In genomic region chr9:77935974-77936373, GRCh38 we compare ENCODE assay signal across 21 cellular contexts.
DNase-seq lines count a peak whose midpoint lies in the region; ATAC-seq and TF ChIP-seq lines count a peak whose summit lies in the region.
"Had no signal": no experiment of that assay in that cellular context is flagged by ENCODE, and none has a peak within 500 bp of the region (broad histone marks: within the 10 kb centered on the region; RNA-seq: fewer than 3 reads in every experiment).

No MANE protein-coding gene starts in this region.

- peaks cover 8 to 22% (median 19%) of the 10 kb centered on the region in 3 donors for H3K4me1 Mint-ChIP-seq in naive B cell
- peaks cover 6% of the 10 kb centered on the region for H3K4me1 Mint-ChIP-seq in activated CD4-positive, alpha-beta T cell treated with anti-CD3 and anti-CD28 coated beads, Interleukin-2, amount 10 ng/mL, durations not matched to agents 7 days and 5 days

- peak; percentile 80 to 98 for ATAC-seq in naive B cell (ENCODE audit: low read depth in 2 of 2)
- ATAC-seq: activated T-helper 17 cell treated with anti-CD3 and anti-CD28 coated beads, Interleukin-2, amount 50 U/mL, for 72 hours had no signal

- POLR2A ChIA-PET in activated CD4-positive, alpha-beta T cell treated with anti-CD3 and anti-CD28 coated beads, Interleukin-2, amount 10 ng/mL, durations not matched to agents 7 days and 5 days (lab: Charles Lee) = no interaction called here

- H3K4me3 Mint-ChIP-seq in naive B cell = peak overlapping the region in 5 of 8 donors; percentile 1 to 50 (median 20)
- H3K4me3 Mint-ChIP-seq in activated CD4-positive, alpha-beta T cell treated with anti-CD3 and anti-CD28 coated beads, Interleukin-2, amount 10 ng/mL, durations not matched to agents 7 days and 5 days = no peak overlapping the region
- H3K4me3 Mint-ChIP-seq: activated T-helper 17 cell treated with anti-CD3 and anti-CD28 coated beads, Interleukin-2, amount 50 U/mL, for 72 hours; brain had no signal

- no peak overlapping the region for H3K27ac Mint-ChIP-seq in naive B cell
- no peak overlapping the region for H3K27ac Mint-ChIP-seq in activated CD4-positive, alpha-beta T cell treated with anti-CD3 and anti-CD28 coated beads, Interleukin-2, amount 10 ng/mL, durations not matched to agents 7 days and 5 days
- H3K27ac Mint-ChIP-seq: activated T-helper 17 cell treated with anti-CD3 and anti-CD28 coated beads, Interleukin-2, amount 50 U/mL, for 72 hours; brain had no signal

- peaks cover 0 to 4% (median 0%) of the 10 kb centered on the region in 7 donors for H3K9me3 Mint-ChIP-seq in naive B cell
- no peaks in the 10 kb centered on the region for H3K9me3 Mint-ChIP-seq in activated CD4-positive, alpha-beta T cell treated with anti-CD3 and anti-CD28 coated beads, Interleukin-2, amount 10 ng/mL, durations not matched to agents 7 days and 5 days
- H3K9me3 Mint-ChIP-seq: activated T-helper 17 cell treated with anti-CD3 and anti-CD28 coated beads, Interleukin-2, amount 50 U/mL, for 72 hours; brain had no signal

- H3K36me3 Mint-ChIP-seq in naive B cell = no peaks in the 10 kb centered on the region
- peaks cover 12% of the 10 kb centered on the region for H3K36me3 Mint-ChIP-seq in activated CD4-positive, alpha-beta T cell treated with anti-CD3 and anti-CD28 coated beads, Interleukin-2, amount 10 ng/mL, durations not matched to agents 7 days and 5 days (ENCODE audit: low read depth)

- CTCF ChIA-PET in activated CD4-positive, alpha-beta T cell treated with anti-CD3 and anti-CD28 coated beads, Interleukin-2, amount 10 ng/mL, durations not matched to agents 7 days and 5 days (lab: Charles Lee) = no interaction called here

- DNase-seq in GM13977 (ENCODE audit: low spot score) (peak; percentile 7), Kasumi-1 (lab: John Stamatoyannopoulos, UW) (peak; percentile 19 to 56), RPMI8226 (peak; percentile 21), naive B cell (peak; percentile 53), substantia nigra (lab: John Stamatoyannopoulos, UW) (no peak), putamen (ENCODE audit: low spot score) (no peak), KG1 (lab: John Stamatoyannopoulos, UW) (no peak)
- no peak for DNase-seq in activated CD4-positive, alpha-beta T cell treated with anti-CD3 and anti-CD28 coated beads, Interleukin-2, amount 10 ng/mL, durations not matched to agents 7 days and 5 days
- DNase-seq: activated CD4-positive, alpha-beta T cell treated with anti-CD3 and anti-CD28 coated beads for 1 hour; COR-L47; glutamatergic neuron; GM23248; NCI-H1048; NCI-H2081; NCI-H510A; sigmoid colon; stimulated activated naive CD4-positive, alpha-beta T cell; thyroid gland had no signal

- no peak for TF ChIP-seq CTCF in GM13977 (IDR thresholded peaks at IDR 0.05; ENCODE audit: extremely low read depth, insufficient read depth, missing control alignments)

- H3K27me3 Mint-ChIP-seq in naive B cell = peaks cover 16 to 25% (median 21%) of the 10 kb centered on the region in 3 donors
- H3K27me3 Mint-ChIP-seq in activated CD4-positive, alpha-beta T cell treated with anti-CD3 and anti-CD28 coated beads, Interleukin-2, amount 10 ng/mL, durations not matched to agents 7 days and 5 days = no peaks in the 10 kb centered on the region
- H3K27me3 Mint-ChIP-seq: activated T-helper 17 cell treated with anti-CD3 and anti-CD28 coated beads, Interleukin-2, amount 50 U/mL, for 72 hours; brain had no signal

- H3K27ac ChIP-seq in substantia nigra (ENCODE audit: low read depth, low read length, poor library complexity, severe bottlenecking) = no peak overlapping the region
- H3K27ac ChIP-seq: GM23248, SJSA1, thyroid gland had no signal

- in situ Hi-C loops in GM13977 (cut with MboI; ENCODE audit: low pct_unique_long_range_greater_than_20kb, low sequenced_read_pairs, unreplicated experiment) = no loop called here

Comparison
In these comparisons a context has a peak if more than half of its experiments do, and no peak if none do; other contexts are left out.
1. DNase-seq: peak in GM13977 (single experiment), Kasumi-1 (2 of 2), RPMI8226 (single experiment) and naive B cell (single experiment); none in substantia nigra (0 of 49), putamen (single experiment), KG1 (single experiment) and activated CD4-positive, alpha-beta T cell treated with anti-CD3 and anti-CD28 coated beads, Interleukin-2, amount 10 ng/mL, durations not matched to agents 7 days and 5 days (single experiment).